32 cellular contexts compared by ENCODE assay signal in genomic region chr11:115591380-115591779, GRCh38.
"Had no signal": no experiment of that assay in that cellular context is flagged by ENCODE, and none has a peak within 500 bp of the region (broad histone marks: within the 10 kb centered on the region; RNA-seq: fewer than 3 reads in every experiment).

No MANE protein-coding gene starts in this region.

- DNase-seq: activated B cell treated with CpG ODN at 0.5 μM for 24 hours; activated CD4-positive, alpha-beta T cell treated with anti-CD3 and anti-CD28 coated beads for 48 hours; activated CD4-positive, alpha-beta T cell treated with anti-CD3 and anti-CD28 coated beads, Interleukin-2, amount 50 U/mL, for 1 hour; activated CD4-positive, alpha-beta T cell treated with anti-CD3 and anti-CD28 coated beads, Interleukin-2, amount 50 U/mL, for 48 hours; activated CD8-positive, alpha-beta memory T cell treated with anti-CD3 and anti-CD28 coated beads for 24 hours; activated CD8-positive, alpha-beta T cell treated with anti-CD3 and anti-CD28 coated beads for 36 hours; activated gamma-delta T cell; activated naive CD4-positive, alpha-beta T cell; activated naive CD4-positive, alpha-beta T cell treated with anti-CD3 and anti-CD28 coated beads, Interleukin-2, amount 10 ng/mL, durations not matched to agents 7 days and 5 days; activated naive CD8-positive, alpha-beta T cell treated with anti-CD3 and anti-CD28 coated beads, Interleukin-2, amount 10 ng/mL, durations not matched to agents 7 days and 5 days; activated T-cell treated with anti-CD3 and anti-CD28 coated beads, Interleukin-2, amount 50 U/mL, for 1 hour; activated T-cell treated with anti-CD3 and anti-CD28 coated beads, Interleukin-2, amount 50 U/mL, for 48 hours; central memory CD4-positive, alpha-beta T cell; cerebellar nuclear complex; colonic mucosa; dorsolateral prefrontal cortex; effector memory CD4-positive, alpha-beta T cell; endodermal cell; foreskin fibroblast; heart left ventricle; T-helper 17 cell; T1000; WERI-Rb-1 had no signal

- H3K27ac Mint-ChIP-seq: activated B cell treated with CpG ODN at 0.5 μM for 24 hours; activated CD8-positive, alpha-beta T cell treated with anti-CD3 and anti-CD28 coated beads for 36 hours; activated naive CD4-positive, alpha-beta T cell treated with anti-CD3 and anti-CD28 coated beads, Interleukin-2, amount 10 ng/mL, durations not matched to agents 7 days and 5 days; activated naive CD4-positive, alpha-beta T cell treated with anti-CD3 and anti-CD28 coated beads, Interleukin-2, amount 50 U/mL, for 72 hours; activated naive CD8-positive, alpha-beta T cell treated with anti-CD3 and anti-CD28 coated beads, Interleukin-2, amount 10 ng/mL, durations not matched to agents 7 days and 5 days; activated T-helper 1 cell treated with anti-CD3 and anti-CD28 coated beads, Interleukin-12 subunit alpha, Interleukin-12 subunit beta, Interleukin-2, Interleukin-4 antibody, amounts not matched to agents 30 ng/mL and 10 ng/mL and 1 ng/mL, durations not matched to agents 14 hours and 24 hours and 36 hours; activated T-helper 2 cell treated with anti-CD3 and anti-CD28 coated beads, Interferon-gamma antibody, Interleukin-2, Interleukin-4, amounts not matched to agents 10 μg/mL and 5 μg/mL and 100 μg/mL, durations not matched to agents 14 hours and 24 hours and 36 hours; dendritic cell treated with granulocyte-macrophage colony-stimulating factor and Interleukin-4, amounts not matched to agents 40 ng/mL and 50 ng/mL, for 4 days; endodermal cell; T-helper 17 cell; T-helper 2 cell treated with Interferon-gamma antibody and Interleukin-4, amounts not matched to agents 5 μg/mL and 100 μg/mL, for 36 hours had no signal

- H3K36me3 Mint-ChIP-seq: activated naive CD4-positive, alpha-beta T cell treated with anti-CD3 and anti-CD28 coated beads, Interleukin-2, amount 10 ng/mL, durations not matched to agents 7 days and 5 days; activated naive CD8-positive, alpha-beta T cell treated with anti-CD3 and anti-CD28 coated beads, Interleukin-2, amount 10 ng/mL, durations not matched to agents 7 days and 5 days had no signal

- H3K27ac ChIP-seq: ascending aorta, breast epithelium, cardiac muscle cell, colonic mucosa, dorsolateral prefrontal cortex, heart left ventricle, WERI-Rb-1 had no signal

- H3K9me3 Mint-ChIP-seq: T-helper 2 cell treated with Interferon-gamma antibody and Interleukin-4, amounts not matched to agents 5 μg/mL and 100 μg/mL, for 36 hours had no signal

- H3K27me3 Mint-ChIP-seq: activated B cell treated with CpG ODN at 0.5 μM for 24 hours; activated naive CD4-positive, alpha-beta T cell treated with anti-CD3 and anti-CD28 coated beads, Interleukin-2, amount 10 ng/mL, durations not matched to agents 7 days and 5 days; activated naive CD8-positive, alpha-beta T cell treated with anti-CD3 and anti-CD28 coated beads, Interleukin-2, amount 10 ng/mL, durations not matched to agents 7 days and 5 days; T-helper 17 cell had no signal

- H3K4me3 Mint-ChIP-seq: activated B cell treated with CpG ODN at 0.5 μM for 24 hours; activated CD8-positive, alpha-beta T cell treated with anti-CD3 and anti-CD28 coated beads for 36 hours; activated naive CD4-positive, alpha-beta T cell treated with anti-CD3 and anti-CD28 coated beads, Interleukin-2, amount 10 ng/mL, durations not matched to agents 7 days and 5 days; activated naive CD8-positive, alpha-beta T cell treated with anti-CD3 and anti-CD28 coated beads, Interleukin-2, amount 10 ng/mL, durations not matched to agents 7 days and 5 days; activated T-helper 1 cell treated with anti-CD3 and anti-CD28 coated beads, Interleukin-12 subunit alpha, Interleukin-12 subunit beta, Interleukin-2, Interleukin-4 antibody, amounts not matched to agents 30 ng/mL and 10 ng/mL and 1 ng/mL, durations not matched to agents 14 hours and 24 hours and 36 hours; brain; dendritic cell treated with granulocyte-macrophage colony-stimulating factor and Interleukin-4, amounts not matched to agents 40 ng/mL and 50 ng/mL, for 4 days; endodermal cell; T-helper 17 cell; T-helper 2 cell treated with Interferon-gamma antibody and Interleukin-4, amounts not matched to agents 5 μg/mL and 100 μg/mL, for 36 hours had no signal

- H3K36me3 ChIP-seq: ascending aorta, breast epithelium, cardiac muscle cell, colonic mucosa, heart left ventricle, WERI-Rb-1 had no signal

- H3K9me3 ChIP-seq: ascending aorta, colonic mucosa had no signal

- H3K4me1 ChIP-seq: ascending aorta, breast epithelium, colonic mucosa had no signal

- H3K4me1 Mint-ChIP-seq: activated B cell treated with CpG ODN at 0.5 μM for 24 hours; activated naive CD4-positive, alpha-beta T cell treated with anti-CD3 and anti-CD28 coated beads, Interleukin-2, amount 10 ng/mL, durations not matched to agents 7 days and 5 days; activated naive CD8-positive, alpha-beta T cell treated with anti-CD3 and anti-CD28 coated beads, Interleukin-2, amount 10 ng/mL, durations not matched to agents 7 days and 5 days; T-helper 17 cell had no signal

- H3K4me3 ChIP-seq: ascending aorta, breast epithelium, cardiac muscle cell, colonic mucosa, dorsolateral prefrontal cortex, heart left ventricle had no signal
